Comparison of ENCODE assay signal across 28 cellular contexts in the genomic region with DNA sequence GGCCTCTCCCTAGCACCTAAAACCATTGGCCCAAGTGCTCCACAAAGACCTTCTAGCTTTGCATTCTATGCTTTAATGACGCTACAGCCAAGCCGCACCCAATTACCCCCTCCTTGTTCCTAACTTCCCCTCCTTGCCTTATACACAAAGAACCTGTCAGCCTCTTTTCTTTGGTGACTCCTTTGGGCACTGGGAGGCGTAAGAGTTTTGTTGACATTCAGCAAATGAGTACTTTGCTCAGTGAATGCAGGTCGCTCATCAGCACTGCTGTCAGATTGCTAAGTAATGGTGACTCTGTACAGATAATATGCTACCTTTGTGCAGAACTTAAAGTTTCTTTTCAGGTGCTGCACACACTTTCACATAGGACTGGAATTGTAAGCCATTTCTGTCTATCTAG.
DNase-seq lines count a peak whose midpoint lies in the region; ATAC-seq, FAIRE-seq and TF ChIP-seq lines count a peak whose summit lies in the region.
"Had no signal": no experiment of that assay in that cellular context is flagged by ENCODE, and none has a peak within 500 bp of the region (broad histone marks: within the 10 kb centered on the region; RNA-seq: fewer than 3 reads in every experiment).

No MANE protein-coding gene starts in this region.

- BruUV-seq in PC-3 (replicated peaks; lab: Mats Ljungman, UMichigan): no TSS peak

- CTCF ChIA-PET in PC-3 (lab: Charles Lee): no interaction called here

- H4K20me1 ChIP-seq in PC-3 (ENCODE audit: low read length): no peaks in the 10 kb centered on the region

- no peak overlapping the region for H3K27ac ChIP-seq in PC-3 (ENCODE audit: low read length)
- H3K27ac ChIP-seq in suprapubic skin: no peak overlapping the region
- H3K27ac ChIP-seq: brain microvascular endothelial cell, foreskin keratinocyte, lower lobe of right lung, right lobe of liver, SJCRH30, vagina had no signal

- H3K27me3 ChIP-seq in PC-3 (ENCODE audit: low read length): peaks cover 42% of the 10 kb centered on the region
- no peaks in the 10 kb centered on the region for H3K27me3 ChIP-seq in suprapubic skin
- H3K27me3 ChIP-seq: brain microvascular endothelial cell, foreskin keratinocyte, right lobe of liver, SJCRH30, vagina had no signal

- 45% methylated on average over 4 of the region's 4 CpGs for WGBS in suprapubic skin

- H3K9ac ChIP-seq in PC-3 (ENCODE audit: low read length): no peak overlapping the region

- H3K9me3 ChIP-seq in PC-3 (ENCODE audit: low read length) (no peaks in the 10 kb centered on the region), suprapubic skin (no peaks in the 10 kb centered on the region)
- H3K9me3 ChIP-seq: lower lobe of right lung, right lobe of liver, SJCRH30, vagina had no signal

- TF ChIP-seq CTCF in D721Med (IDR thresholded peaks at IDR 0.05; ENCODE audit: insufficient read depth, missing control alignments) (peak; percentile 7), PC-3 (conservative IDR thresholded peaks at IDR 0.05; ENCODE audit: low read depth, low read length) (no peak), suprapubic skin (IDR thresholded peaks at IDR 0.05) (no peak)

- H3F3A ChIP-seq in PC-3 (ENCODE audit: low read length, unreplicated experiment): no peaks in the 10 kb centered on the region

- H3K4me3 ChIP-seq in PC-3 (ENCODE audit: low read length) (no peak overlapping the region), suprapubic skin (no peak overlapping the region)
- H3K4me3 ChIP-seq: lower lobe of right lung, right lobe of liver, SJCRH30, vagina had no signal

- no peak for TF ChIP-seq POLR2A in suprapubic skin (IDR thresholded peaks at IDR 0.05)

- FAIRE-seq in D721Med (lab: Jason Lieb, UNC): no peak
- FAIRE-seq: GM12892, islet of Langerhans had no signal

- no peak overlapping the region for H2AFZ ChIP-seq in PC-3 (ENCODE audit: low read length)

- H3K4me2 ChIP-seq in PC-3 (ENCODE audit: low read length): no peak overlapping the region

- DNase-seq in D721Med (ENCODE audit: insufficient read length, low spot score) (no peak), HuH-7 (ENCODE audit: low spot score) (peak; percentile 52), PC-3 (peak; percentile 26), iPS-NIHi7 (ENCODE audit: extremely low spot score) (peak; percentile 65), suprapubic skin (ENCODE audit: low spot score in 2 of 2) (no peak), kidney glomerular epithelial cell (lab: John Stamatoyannopoulos, UW) (no peak)
- DNase-seq: activated CD4-positive, alpha-beta T cell treated with anti-CD3 and anti-CD28 coated beads for 4 hours; activated naive CD4-positive, alpha-beta T cell; activated T-cell treated with anti-CD3 and anti-CD28 coated beads, Interleukin-2, amount 50 U/mL, for 4 hours; brain microvascular endothelial cell; Calu3; effector CD4-positive, alpha-beta T cell; erythroblast; foreskin keratinocyte; KBM-7; lower lobe of right lung; NCI-H1436 treated with DMSO at 0.1 percent for 48 hours; NCI-H526 treated with DMSO at 0.1 percent for 48 hours; posterior cingulate gyrus; right lobe of liver; SJCRH30; stimulated activated naive CD4-positive, alpha-beta T cell treated with Interleukin-2 at 50 U/mL for 16 hours had no signal

- POLR2A ChIA-PET in PC-3 (lab: Charles Lee; ENCODE audit: unreplicated experiment): no interaction called here

- H3K79me2 ChIP-seq in PC-3 (ENCODE audit: low read length): no peaks in the 10 kb centered on the region

- intact Hi-C loops in PC-3 (cut with micrococcal nuclease): no loop called here

- H3K36me3 ChIP-seq in PC-3 (ENCODE audit: low read depth, low read length) (no peaks in the 10 kb centered on the region), suprapubic skin (no peaks in the 10 kb centered on the region)
- H3K36me3 ChIP-seq: brain microvascular endothelial cell, lower lobe of right lung, right lobe of liver, SJCRH30, vagina had no signal

- ATAC-seq in PC-3 (no peak), HG03108 (IDR thresholded peaks at IDR 0.05; ENCODE audit: unreplicated experiment) (no peak), SK-N-SH treated with all-trans-retinoic acid at 6 μM for 48 hours (no peak)
- ATAC-seq: activated T-cell treated with anti-CD3 and anti-CD28 coated beads, Interleukin-2, amount 50 U/mL, for 4 hours; foreskin keratinocyte; HCT116; lower lobe of right lung had no signal

- no peaks in the 10 kb centered on the region for H3K4me1 ChIP-seq in PC-3 (ENCODE audit: insufficient read depth, low read length)
- H3K4me1 ChIP-seq in suprapubic skin: no peaks in the 10 kb centered on the region
- H3K4me1 ChIP-seq: foreskin keratinocyte, lower lobe of right lung, SJCRH30, vagina had no signal

- H3K9me2 ChIP-seq in PC-3 (replicated peaks; ENCODE audit: low read length): no peaks in the 10 kb centered on the region

- no peak for TF ChIP-seq EP300 in suprapubic skin (IDR thresholded peaks at IDR 0.05)

TF ChIP-seq in SK-N-SH treated with all-trans-retinoic acid at 6 μM for 48 hours, 23 proteins besides CTCF, POLR2A, EP300 and RAD21:
- TF ChIP-seq RARB (CRISPR knock-in tag; IDR thresholded peaks at IDR 0.05) (no peak), BACH2 (CRISPR knock-in tag; IDR thresholded peaks at IDR 0.05; ENCODE audit: borderline replicate concordance) (no peak), OSR1 (CRISPR knock-in tag; IDR thresholded peaks at IDR 0.05) (no peak), TOX (CRISPR knock-in tag; IDR thresholded peaks at IDR 0.05; ENCODE audit: borderline replicate concordance) (no peak), ZNF8 (CRISPR knock-in tag; IDR thresholded peaks at IDR 0.05) (no peak), GLIS3 (CRISPR knock-in tag; IDR thresholded peaks at IDR 0.05) (no peak)
- TF ChIP-seq, protein P1, sequence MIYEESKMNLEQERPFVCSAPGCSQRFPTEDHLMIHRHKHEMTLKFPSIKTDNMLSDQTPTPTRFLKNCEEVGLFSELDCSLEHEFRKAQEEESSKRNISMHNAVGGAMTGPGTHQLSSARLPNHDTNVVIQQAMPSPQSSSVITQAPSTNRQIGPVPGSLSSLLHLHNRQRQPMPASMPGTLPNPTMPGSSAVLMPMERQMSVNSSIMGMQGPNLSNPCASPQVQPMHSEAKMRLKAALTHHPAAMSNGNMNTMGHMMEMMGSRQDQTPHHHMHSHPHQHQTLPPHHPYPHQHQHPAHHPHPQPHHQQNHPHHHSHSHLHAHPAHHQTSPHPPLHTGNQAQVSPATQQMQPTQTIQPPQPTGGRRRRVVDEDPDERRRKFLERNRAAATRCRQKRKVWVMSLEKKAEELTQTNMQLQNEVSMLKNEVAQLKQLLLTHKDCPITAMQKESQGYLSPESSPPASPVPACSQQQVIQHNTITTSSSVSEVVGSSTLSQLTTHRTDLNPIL (CRISPR knock-in tag; IDR thresholded peaks at IDR 0.05; ENCODE audit: low read depth): no peak

Comparison
In these comparisons a context has a peak if more than half of its experiments do, and no peak if none do; other contexts are left out.
1. DNase-seq: peak in HuH-7 (single experiment), PC-3 (single experiment) and iPS-NIHi7 (single experiment); none in D721Med (single experiment), suprapubic skin (0 of 2) and kidney glomerular epithelial cell (single experiment).